Comparison of ENCODE assay signal across 8 cellular contexts in the genomic region with DNA sequence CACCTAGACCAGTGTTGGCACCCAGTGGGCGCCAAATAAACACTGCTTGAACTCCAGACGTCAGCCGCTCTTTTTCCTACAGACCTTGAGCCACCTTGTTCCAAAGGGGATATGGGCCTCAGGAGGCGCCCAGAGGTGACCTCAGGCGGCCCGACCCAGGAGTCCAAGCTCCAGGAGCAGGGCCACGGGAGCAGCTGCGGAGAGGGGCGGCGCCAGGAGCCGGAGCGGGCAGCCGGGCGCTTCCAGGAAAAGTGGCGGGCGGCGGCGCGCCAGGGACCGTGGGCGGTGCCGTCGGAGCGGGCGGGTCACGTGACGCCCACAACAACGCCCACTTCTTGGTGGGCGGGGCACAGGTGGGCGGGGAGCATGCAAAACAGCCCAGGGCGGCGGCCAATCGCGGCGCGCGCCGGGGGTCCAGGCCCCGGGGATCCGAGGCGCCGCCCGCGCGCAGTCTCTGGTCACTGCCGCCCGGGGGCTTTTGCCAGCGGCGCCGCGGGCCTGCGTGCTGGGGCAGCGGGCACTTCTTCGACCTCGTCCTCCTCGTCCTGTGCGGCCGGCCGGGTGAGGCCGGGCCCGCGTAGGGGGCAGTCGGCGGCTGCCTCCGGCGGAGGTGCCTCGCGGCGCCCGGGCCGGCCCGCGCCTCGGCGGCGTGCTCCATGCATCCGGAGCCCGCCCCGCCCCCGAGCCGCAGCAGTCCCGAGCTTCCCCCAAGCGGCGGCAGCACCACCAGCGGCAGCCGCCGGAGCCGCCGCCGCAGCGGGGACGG.
DNase-seq lines count a peak whose midpoint lies in the region; ATAC-seq and TF ChIP-seq lines count a peak whose summit lies in the region.

A gene (plus strand): TSS at position 444 of the 766 bp plus-strand sequence.

- no peak; the same call in 1 of the 2 replicates for TF ChIP-seq CTCF in VCaP (conservative IDR thresholded peaks at IDR 0.05)

- peak; percentile 87 for DNase-seq in NCI-H2196 treated with DMSO at 0.1 percent for 48 hours (lab: John Stamatoyannopoulos, UW; ENCODE audit: unreplicated experiment)
- peak; percentile 93 to 97 for DNase-seq in T47D (ENCODE audit: low read depth in 1 of 2, low spot score in 1 of 2)

- in situ Hi-C loops in T47D (cut with HindIII; ENCODE audit: low pct_unique_long_range_greater_than_20kb, low sequenced_read_pairs) = no loop called here

- H3K9ac ChIP-seq in iPS-20b (ENCODE audit: low read depth, low read length) = peak within 1 kb of the TSS; percentile 76; the same call in 1 of the 2 replicates

- H3K36me3 ChIP-seq in ACC112 (ENCODE audit: insufficient read depth, low read length) = no peaks in the 10 kb centered on the region
- peaks cover 7% of the 10 kb centered on the region; the same call in 1 of the 2 replicates for H3K36me3 ChIP-seq in iPS-20b (ENCODE audit: insufficient read depth, low read depth, low read length)

- H2AFZ ChIP-seq in ACC112 (ENCODE audit: low read length, unreplicated experiment) = peak within 1 kb of the TSS; percentile 95

- H3K27ac ChIP-seq in ACC112 (ENCODE audit: low read depth, low read length) (peak within 1 kb of the TSS; percentile 62), VCaP (peak within 1 kb of the TSS; percentile 85), iPS-20b (ENCODE audit: low read length) (peak within 1 kb of the TSS; percentile 80), skin epidermis (peak within 1 kb of the TSS; percentile 86 to 98 (median 93))

- no peaks in the 10 kb centered on the region for H3K27me3 ChIP-seq in ACC112 (ENCODE audit: insufficient read depth, low read length)
- no peaks in the 10 kb centered on the region for H3K27me3 ChIP-seq in iPS-20b (ENCODE audit: insufficient read depth, low read length)

- H3K4me1 ChIP-seq in ACC112 (ENCODE audit: control insufficient read depth, insufficient read depth, low read length, unreplicated experiment) (peaks cover 33% of the 10 kb centered on the region), iPS-20b (ENCODE audit: insufficient read depth, low read length) (peaks cover 20% of the 10 kb centered on the region; the same call in 1 of the 2 replicates)

- H3K9me3 ChIP-seq in iPS-20b (ENCODE audit: insufficient read depth, low read depth, low read length) = no peaks in the 10 kb centered on the region

- ATAC-seq in GM18868 (IDR thresholded peaks at IDR 0.05; ENCODE audit: unreplicated experiment) (peak; percentile 78), HG03108 (IDR thresholded peaks at IDR 0.05; ENCODE audit: unreplicated experiment) (peak; percentile 66)

- H3K79me2 ChIP-seq in ACC112 (ENCODE audit: control insufficient read depth, insufficient read depth, low read length, unreplicated experiment) = peaks cover 36% of the 10 kb centered on the region

- H3K4me3 ChIP-seq in ACC112 (ENCODE audit: low read depth, low read length) (peak within 1 kb of the TSS; percentile 93), iPS-20b (ENCODE audit: low read length) (peak within 1 kb of the TSS; percentile 92), skin epidermis (peak within 1 kb of the TSS; percentile 47 to 84 (median 76))

Comparison
In these comparisons a context has a peak if more than half of its experiments do, and no peak if none do; other contexts are left out.
1. Peak in every context shown above with its lines: DNase-seq, ATAC-seq, H3K4me3 ChIP-seq and H3K27ac ChIP-seq.